In genomic region chr6:134961366-134961765, GRCh38 we compare ENCODE assay signal across 21 cellular contexts. TPM values are rescaled to one million over a fixed set of nuclear protein-coding genes. Genes with fewer than 3 reads are reported as not detected.
"Had no signal": no experiment of that assay in that cellular context is flagged by ENCODE, and none has a peak within 500 bp of the region (broad histone marks: within the 10 kb centered on the region; RNA-seq: fewer than 3 reads in every experiment).

No MANE protein-coding gene starts in this region.

- ATAC-seq: foreskin keratinocyte; left cardiac atrium; left ventricle myocardium superior; psoas muscle; right lobe of liver; stimulated activated memory B cell treated with anti-CD40 and anti-IgM and Interleukin-4, amounts not matched to agents 10 μg/mL and 1 μg/mL and 100 μg/mL, for 72 hours had no signal

- H3K4me1 Mint-ChIP-seq: endodermal cell; stimulated activated memory B cell treated with anti-CD40 and anti-IgM and Interleukin-4, amounts not matched to agents 10 μg/mL and 1 μg/mL and 100 μg/mL, for 72 hours had no signal

- H3K27me3 Mint-ChIP-seq: stimulated activated memory B cell treated with anti-CD40 and anti-IgM and Interleukin-4, amounts not matched to agents 10 μg/mL and 1 μg/mL and 100 μg/mL, for 72 hours had no signal

- H3K4me1 ChIP-seq: psoas muscle, right lobe of liver, stomach had no signal

- H3K27ac Mint-ChIP-seq: endodermal cell; stimulated activated memory B cell treated with anti-CD40 and anti-IgM and Interleukin-4, amounts not matched to agents 10 μg/mL and 1 μg/mL and 100 μg/mL, for 72 hours had no signal

- H3K9me3 ChIP-seq: neutrophil, psoas muscle, right lobe of liver had no signal

- DNase-seq: effector CD4-positive, alpha-beta T cell; endodermal cell; foreskin keratinocyte; kidney; left cardiac atrium; left ventricle myocardium superior; mesenchymal stem cell; midbrain; psoas muscle; retina; right lobe of liver; stimulated activated CD4-positive, alpha-beta T cell treated with anti-CD3 and anti-CD28 coated beads, Interleukin-4, amount 100 ng/mL, for 1 hour; stimulated activated CD8-positive, alpha-beta memory T cell treated with anti-CD3 and anti-CD28 coated beads, Interleukin-4, amount 100 ng/mL, for 48 hours; stomach; substantia nigra; trophoblast cell had no signal

- H3K27ac ChIP-seq: coronary artery, neutrophil, psoas muscle, right lobe of liver, stomach, thoracic aorta had no signal

- H3K4me3 ChIP-seq: coronary artery, lung, psoas muscle, right lobe of liver, stomach, thoracic aorta had no signal

- H3K4me3 Mint-ChIP-seq: endodermal cell; stimulated activated memory B cell treated with anti-CD40 and anti-IgM and Interleukin-4, amounts not matched to agents 10 μg/mL and 1 μg/mL and 100 μg/mL, for 72 hours had no signal

- H3K27me3 ChIP-seq: foreskin keratinocyte, neutrophil, right lobe of liver, stomach had no signal

RNA-seq across cellular contexts. Expression of gene ALDH8A1, which starts 11.5 kb away (rescaled TPM):
- total RNA-seq: endodermal cell had no signal
